In genomic region chr1:37239225-37239740, GRCh38 we compare ENCODE assay signal across 18 cellular contexts.
"Had no signal": no experiment of that assay in that cellular context is flagged by ENCODE, and none has a peak within 500 bp of the region (broad histone marks: within the 10 kb centered on the region; RNA-seq: fewer than 3 reads in every experiment).

No MANE protein-coding gene starts in this region.

- H3K4me3 Mint-ChIP-seq: activated CD8-positive, alpha-beta T cell treated with anti-CD3 and anti-CD28 coated beads for 36 hours; activated naive CD4-positive, alpha-beta T cell treated with anti-CD3 and anti-CD28 coated beads, Interleukin-2, amount 50 U/mL, for 24 hours; activated T-cell treated with anti-CD3 and anti-CD28 coated beads, Interleukin-2, amount 50 U/mL, for 4 hours; endodermal cell; mesothelial cell of epicardium; neural crest cell; stimulated activated naive CD8-positive, alpha-beta T cell treated with anti-CD3 and anti-CD28 coated beads, Interleukin-15, amount 100 ng/mL, for 72 hours; type B pancreatic cell; WTC11 had no signal

- H3K9me3 Mint-ChIP-seq: activated CD8-positive, alpha-beta T cell treated with anti-CD3 and anti-CD28 coated beads for 36 hours; activated naive CD4-positive, alpha-beta T cell treated with anti-CD3 and anti-CD28 coated beads, Interleukin-2, amount 50 U/mL, for 24 hours; activated T-cell treated with anti-CD3 and anti-CD28 coated beads, Interleukin-2, amount 50 U/mL, for 4 hours; endodermal cell; mesothelial cell of epicardium; neural crest cell; stimulated activated naive CD8-positive, alpha-beta T cell treated with anti-CD3 and anti-CD28 coated beads, Interleukin-15, amount 100 ng/mL, for 72 hours; type B pancreatic cell; WTC11 had no signal

- H3K9me3 ChIP-seq: adrenal gland, lower lobe of right lung, ovary had no signal

- H3K27me3 ChIP-seq: adrenal gland, ovary had no signal

- DNase-seq: activated CD4-positive, alpha-beta T cell treated with anti-CD3 and anti-CD28 coated beads for 48 hours; activated CD8-positive, alpha-beta T cell treated with anti-CD3 and anti-CD28 coated beads for 36 hours; activated effector memory CD4-positive, alpha-beta T cell treated with anti-CD3 and anti-CD28 coated beads, Interleukin-2, amount 50 U/mL, for 16 hours; activated T-cell treated with anti-CD3 and anti-CD28 coated beads, Interleukin-2, amount 50 U/mL, for 4 hours; adrenal gland; dorsolateral prefrontal cortex; left colon; lower lobe of right lung; ovary; stimulated activated naive CD8-positive, alpha-beta T cell treated with anti-CD3 and anti-CD28 coated beads, Interleukin-15, amount 100 ng/mL, for 72 hours had no signal

- H3K36me3 Mint-ChIP-seq: activated naive CD4-positive, alpha-beta T cell treated with anti-CD3 and anti-CD28 coated beads, Interleukin-2, amount 50 U/mL, for 24 hours; mesothelial cell of epicardium; type B pancreatic cell; WTC11 had no signal

- ATAC-seq: activated CD8-positive, alpha-beta T cell treated with anti-CD3 and anti-CD28 coated beads for 36 hours; activated T-cell treated with anti-CD3 and anti-CD28 coated beads, Interleukin-2, amount 50 U/mL, for 4 hours; left colon; lower lobe of right lung; sciatic nerve; stimulated activated naive CD8-positive, alpha-beta T cell treated with anti-CD3 and anti-CD28 coated beads, Interleukin-15, amount 100 ng/mL, for 72 hours; WTC11 had no signal

- H3K27ac ChIP-seq: adrenal gland, dorsolateral prefrontal cortex, lower lobe of right lung, ovary had no signal

- H3K36me3 ChIP-seq: adrenal gland, lower lobe of right lung, ovary had no signal

- H3K4me1 Mint-ChIP-seq: activated naive CD4-positive, alpha-beta T cell treated with anti-CD3 and anti-CD28 coated beads, Interleukin-2, amount 50 U/mL, for 24 hours; mesothelial cell of epicardium; stimulated activated naive CD8-positive, alpha-beta T cell treated with anti-CD3 and anti-CD28 coated beads, Interleukin-15, amount 100 ng/mL, for 72 hours had no signal

- H3K4me3 ChIP-seq: adrenal gland, dorsolateral prefrontal cortex, lower lobe of right lung, ovary had no signal

- H3K27ac Mint-ChIP-seq: activated CD8-positive, alpha-beta T cell treated with anti-CD3 and anti-CD28 coated beads for 36 hours; endodermal cell; mesothelial cell of epicardium; stimulated activated naive CD8-positive, alpha-beta T cell treated with anti-CD3 and anti-CD28 coated beads, Interleukin-15, amount 100 ng/mL, for 72 hours; type B pancreatic cell; WTC11 had no signal

- H3K4me1 ChIP-seq: adrenal gland, lower lobe of right lung had no signal

- FAIRE-seq: islet of Langerhans had no signal
